Comparison of ENCODE assay signal across 17 cellular contexts in genomic region chr7:143511593-143512047, GRCh38. TPM values are rescaled to one million over a fixed set of nuclear protein-coding genes. Genes with fewer than 3 reads are reported as not detected.
DNase-seq lines count a peak whose midpoint lies in the region; ATAC-seq, FAIRE-seq and TF ChIP-seq lines count a peak whose summit lies in the region.
"Had no signal": no experiment of that assay in that cellular context is flagged by ENCODE, and none has a peak within 500 bp of the region (broad histone marks: within the 10 kb centered on the region; RNA-seq: fewer than 3 reads in every experiment).

No MANE protein-coding gene starts in this region.

- no peak overlapping the region for H3K9ac ChIP-seq in keratinocyte (ENCODE audit: control insufficient read depth, extremely low read depth, insufficient read depth, low read length)
- H3K9ac ChIP-seq in Karpas-422 (ENCODE audit: low read length): no peak overlapping the region
- H3K9ac ChIP-seq: BLaER1 had no signal

- no peaks in the 10 kb centered on the region for H3K79me2 ChIP-seq in GM23338 (replicated peaks; ENCODE audit: insufficient read depth)
- no peaks in the 10 kb centered on the region for H3K79me2 ChIP-seq in keratinocyte (ENCODE audit: control insufficient read depth, insufficient read depth, low read length)
- H3K79me2 ChIP-seq in Karpas-422 (ENCODE audit: low read length): no peaks in the 10 kb centered on the region

- CTCF ChIA-PET in WTC11 (lab: Charles Lee): interaction anchor here (1.0 kb wide), 1 partner anchor 166 kb away, joined by 3 read pairs; no protein-coding TSS in a partner anchor

- H3K27me3 ChIP-seq in GM23338 (ENCODE audit: insufficient read depth) (no peaks in the 10 kb centered on the region), keratinocyte (ENCODE audit: control insufficient read depth, extremely low read depth, insufficient read depth, low read length) (no peaks in the 10 kb centered on the region), spleen (replicated peaks in 1 of 7) (peaks cover 0 to 8% (median 0%) of the 10 kb centered on the region in 7 donors), Karpas-422 (ENCODE audit: low read length) (no peaks in the 10 kb centered on the region), psoas muscle (ENCODE audit: insufficient read depth in 3 of 3, low read length in 2 of 3) (peaks cover 0 to 5% (median 3%) of the 10 kb centered on the region in 3 donors)
- H3K27me3 ChIP-seq: BLaER1 had no signal

- 77 to 91% (median 83%) methylated on average over 21 to 23 of the region's 23 CpGs for whole genome bisulfite sequencing in spleen, 5 donors
- WGBS in psoas muscle, 3 donors: 73 to 91% (median 75%) methylated on average over 20 to 23 of the region's 23 CpGs

- no peak for FAIRE-seq in keratinocyte (lab: Jason Lieb, UNC)
- FAIRE-seq: H54, RCC 7860 had no signal

- H3K36me3 Mint-ChIP-seq in GM23338 (ENCODE audit: low read depth): no peaks in the 10 kb centered on the region
- H3K36me3 Mint-ChIP-seq in WTC11: no peaks in the 10 kb centered on the region
- H3K36me3 Mint-ChIP-seq: CD8-positive, alpha-beta memory T cell had no signal

- H3K27me3 Mint-ChIP-seq in GM23338 (ENCODE audit: insufficient read depth, low read depth, poor library complexity) (peaks cover 2% of the 10 kb centered on the region), WTC11 (ENCODE audit: low read depth) (no peaks in the 10 kb centered on the region)

- H3F3A ChIP-seq in GM23338 (replicated peaks; ENCODE audit: low read depth): 0 out of 2 replicates have a peak, but pooled peaks cover 2% of the 10 kb centered on the region

- POLR2A ChIA-PET in WTC11 (lab: Charles Lee): no interaction called here

- no peaks in the 10 kb centered on the region for H3K9me3 ChIP-seq in keratinocyte (ENCODE audit: control insufficient read depth, low read depth, low read length)
- H3K9me3 ChIP-seq in spleen: no peaks in the 10 kb centered on the region
- H3K9me3 ChIP-seq in Karpas-422 (ENCODE audit: low read length): no peaks in the 10 kb centered on the region
- no peaks in the 10 kb centered on the region for H3K9me3 ChIP-seq in psoas muscle

- H3K4me1 Mint-ChIP-seq in GM23338 (peaks cover 4% of the 10 kb centered on the region), WTC11 (peaks cover 9% of the 10 kb centered on the region)
- H3K4me1 Mint-ChIP-seq: CD8-positive, alpha-beta memory T cell had no signal

- H3K4me3 ChIP-seq in GM23338 (no peak overlapping the region), keratinocyte (ENCODE audit: control insufficient read depth in 2 of 3, extremely low read depth in 1 of 3, insufficient read depth in 2 of 3, low read depth in 1 of 3, low read length in 3 of 3) (peak overlapping the region in 1 of 3 experiments; percentile 5), spleen (no peak overlapping the region), Karpas-422 (ENCODE audit: low read length) (no peak overlapping the region), psoas muscle (no peak overlapping the region)
- H3K4me3 ChIP-seq: BLaER1 had no signal

- H3K4me1 ChIP-seq in GM23338 (ENCODE audit: insufficient read depth): no peaks in the 10 kb centered on the region
- H3K4me1 ChIP-seq in keratinocyte (ENCODE audit: control insufficient read depth, extremely low read depth, insufficient read depth, low read length): peaks cover 22% of the 10 kb centered on the region
- no peaks in the 10 kb centered on the region for H3K4me1 ChIP-seq in spleen
- H3K4me1 ChIP-seq in Karpas-422 (ENCODE audit: low read length): no peaks in the 10 kb centered on the region
- H3K4me1 ChIP-seq in psoas muscle: no peaks in the 10 kb centered on the region
- H3K4me1 ChIP-seq: BLaER1 had no signal

- no peaks in the 10 kb centered on the region for H3K9me1 ChIP-seq in keratinocyte (ENCODE audit: control insufficient read depth, extremely low read depth, insufficient read depth, low read length)

- no peaks in the 10 kb centered on the region for H3K9me3 Mint-ChIP-seq in GM23338
- no peaks in the 10 kb centered on the region for H3K9me3 Mint-ChIP-seq in WTC11
- H3K9me3 Mint-ChIP-seq: CD8-positive, alpha-beta memory T cell had no signal

- H2AFZ ChIP-seq in GM23338: no peak overlapping the region
- H2AFZ ChIP-seq in keratinocyte (ENCODE audit: control insufficient read depth, low read length): no peak overlapping the region
- H2AFZ ChIP-seq in Karpas-422 (ENCODE audit: low read length): no peak overlapping the region

- no peak for TF ChIP-seq POLR2A in spleen (IDR thresholded peaks at IDR 0.05)

- H3K4me2 ChIP-seq in GM23338 (no peak overlapping the region), keratinocyte (ENCODE audit: control insufficient read depth, extremely low read depth, insufficient read depth, low read depth, low read length) (peak overlapping the region; percentile 9), Karpas-422 (ENCODE audit: low read depth, low read length, poor library complexity, severe bottlenecking) (no peak overlapping the region)
- H3K4me2 ChIP-seq: BLaER1 had no signal

- no peak overlapping the region for H3K4me3 Mint-ChIP-seq in GM23338
- H3K4me3 Mint-ChIP-seq in WTC11: no peak overlapping the region
- H3K4me3 Mint-ChIP-seq: CD8-positive, alpha-beta memory T cell had no signal

- H3K36me3 ChIP-seq in GM23338 (ENCODE audit: insufficient read depth): no peaks in the 10 kb centered on the region
- H3K36me3 ChIP-seq in keratinocyte (ENCODE audit: control insufficient read depth in 2 of 2, extremely low read depth in 1 of 2, insufficient read depth in 2 of 2, low read length in 2 of 2): no peaks in the 10 kb centered on the region
- H3K36me3 ChIP-seq in spleen: no peaks in the 10 kb centered on the region
- H3K36me3 ChIP-seq in Karpas-422 (ENCODE audit: insufficient read depth, low read length): no peaks in the 10 kb centered on the region
- H3K36me3 ChIP-seq in psoas muscle (ENCODE audit: insufficient read depth in 1 of 2, low read depth in 1 of 2): no peaks in the 10 kb centered on the region
- H3K36me3 ChIP-seq: BLaER1 had no signal

- dilution Hi-C loops in keratinocyte (cut with MboI; ENCODE audit: extremely low pct_ligation_motif_present, low sequenced_read_pairs): no loop called here

- TF ChIP-seq CTCF in GM23338 (conservative IDR thresholded peaks at IDR 0.05; ENCODE audit: low read depth in 2 of 2) (no peak), WTC11 (IDR thresholded peaks at IDR 0.05) (no peak), keratinocyte (optimal IDR thresholded peaks at IDR 0.05 in 1 of 3, IDR thresholded peaks at IDR 0.05 in 1 of 3, conservative IDR thresholded peaks at IDR 0.05 in 1 of 3; ENCODE audit: extremely low read depth in 1 of 3, insufficient read depth in 2 of 3, low read length in 3 of 3) (no peak), spleen (IDR thresholded peaks at IDR 0.05 in 8 of 11, conservative IDR thresholded peaks at IDR 0.05 in 3 of 11) (no peak), psoas muscle (IDR thresholded peaks at IDR 0.05) (no peak)

- intact Hi-C loops in spleen (cut with DNase I; ENCODE audit: low total_unique reads) (no loop called here), psoas muscle (cut with DNase I) (no loop called here)

- no peaks in the 10 kb centered on the region for H3K9me2 ChIP-seq in GM23338 (ENCODE audit: insufficient read depth)
- no peaks in the 10 kb centered on the region for H3K9me2 ChIP-seq in Karpas-422 (replicated peaks; ENCODE audit: insufficient read depth, low read length)

- H4K20me1 ChIP-seq in GM23338 (replicated peaks; ENCODE audit: insufficient read depth): no peaks in the 10 kb centered on the region
- H4K20me1 ChIP-seq in keratinocyte (ENCODE audit: control insufficient read depth, extremely low read depth, insufficient read depth, low read length): no peaks in the 10 kb centered on the region
- no peaks in the 10 kb centered on the region for H4K20me1 ChIP-seq in Karpas-422 (ENCODE audit: insufficient read depth, low read depth, low read length)
- H4K20me1 ChIP-seq: BLaER1 had no signal

- DNase-seq in GM23338 (ENCODE audit: low spot score) (no peak), WTC11 (ENCODE audit: low spot score) (no peak), keratinocyte (ENCODE audit: low read depth, low spot score) (no peak), spleen (peak; percentile 63), Karpas-422 (no peak), HCEC 1CT (no peak), psoas muscle (no peak)
- DNase-seq: CD8-positive, alpha-beta memory T cell; DMS 273 treated with DMSO at 0.1 percent for 48 hours; EL; NCI-H2029 treated with DMSO at 0.1 percent for 48 hours; NCI-H510A treated with DMSO at 0.1 percent for 48 hours had no signal

- H3K27ac Mint-ChIP-seq in GM23338: no peak overlapping the region
- H3K27ac Mint-ChIP-seq in WTC11: no peak overlapping the region
- H3K27ac Mint-ChIP-seq: CD8-positive, alpha-beta memory T cell had no signal

- ATAC-seq in GM23338 (peak; percentile 59; the same call in 2 of the 3 replicates), WTC11 (peak; percentile 75), psoas muscle (no peak)

- H3K27ac ChIP-seq in GM23338 (ENCODE audit: low read depth): no peak overlapping the region
- no peak overlapping the region for H3K27ac ChIP-seq in keratinocyte (ENCODE audit: control insufficient read depth, insufficient read depth, low read length)
- no peak overlapping the region for H3K27ac ChIP-seq in spleen
- H3K27ac ChIP-seq in Karpas-422 (ENCODE audit: low read length): no peak overlapping the region
- H3K27ac ChIP-seq in psoas muscle: no peak overlapping the region
- H3K27ac ChIP-seq: BLaER1 had no signal

RNA-seq across cellular contexts. Expression of gene TAS2R41, which starts 33.9 kb away (rescaled TPM):
- total RNA-seq in GM23338 (2014; rRNA removed; shearing (Covaris generic)): 1.2 and 2.9 TPM in 2 replicates
- polyA plus RNA-seq in GM23338 (2016; fragmentation: Nextera tagmentation; extraction: Ambion mirVana) (not detected in 2 replicates), keratinocyte (not detected in 3 replicates), spleen (not detected), psoas muscle (not detected)
- total RNA-seq in WTC11 (2021) (0.31 to 0.44 TPM in 2 of 3 replicates, not detected in the other), spleen (under 1 TPM in 3 of 7 donors, not detected in 4; 0.41 to 0.95 (median 0.55) TPM), psoas muscle (not detected)
- not detected for polyA plus RNA-seq in keratinocyte (2011; ENCODE audit: low read depth)
- polyA plus RNA-seq in keratinocyte (2011; cell fraction: cytosol; rRNA removed): not detected in 2 replicates
- 0.27 and 0.45 TPM in 2 replicates for polyA plus RNA-seq in keratinocyte (2011; cell fraction: nucleus; rRNA removed)
- not detected in 2 replicates for polyA plus RNA-seq in keratinocyte (2012; ENCODE audit: low replicate concordance)
- polyA minus RNA-seq in keratinocyte: 1.0 to 1.2 TPM in 2 of 3 replicates, not detected in the other
- polyA minus RNA-seq in keratinocyte (2011; cell fraction: cytosol; rRNA and poly(A)+ RNA removed): not detected
- polyA minus RNA-seq in keratinocyte (2011; cell fraction: nucleus; rRNA and poly(A)+ RNA removed): 0.84 and 1.9 TPM in 2 replicates
- total RNA-seq in Karpas-422 (2014; rRNA removed; shearing (Covaris generic); ENCODE audit: low replicate concordance): not detected in 2 replicates
- total RNA-seq: CD8-positive, alpha-beta memory T cell; LHCN-M2 had no signal
- polyA plus RNA-seq: AG04450; CD8-positive, alpha-beta memory T cell had no signal

RNA-seq across cellular contexts. Expression of gene CTAGE15, which starts 60.0 kb away (rescaled TPM):
- total RNA-seq in GM23338 (2014; rRNA removed; shearing (Covaris generic)): 1.6 and 2.9 TPM in 2 replicates
- polyA plus RNA-seq in GM23338 (2016; fragmentation: Nextera tagmentation; extraction: Ambion mirVana) (0.10 TPM in 1 of 2 replicates, not detected in the other), keratinocyte (0.61 to 1.4 TPM (median 0.97 TPM) in 3 replicates), spleen (under 1 TPM in 2 of 3 donors, not detected in 1; 0.09 to 0.11 TPM), psoas muscle (not detected)
- total RNA-seq in WTC11 (2021) (2.4 to 3.0 TPM (median 2.9 TPM) in 3 replicates), spleen (1 to 10 TPM in 2 of 7 donors, under 1 TPM in 2, not detected in 3; 0.13 to 2.8 (median 1.0) TPM), psoas muscle (under 1 TPM in 1 of 4 donors, not detected in 3; 0.22 TPM)
- 4.2 TPM for polyA plus RNA-seq in keratinocyte (2011; ENCODE audit: low read depth)
- 0.45 and 0.92 TPM in 2 replicates for polyA plus RNA-seq in keratinocyte (2011; cell fraction: cytosol; rRNA removed)
- 2.9 and 3.8 TPM in 2 replicates for polyA plus RNA-seq in keratinocyte (2011; cell fraction: nucleus; rRNA removed)
- polyA plus RNA-seq in keratinocyte (2012; ENCODE audit: low replicate concordance): 0.92 and 1.8 TPM in 2 replicates
- polyA minus RNA-seq in keratinocyte: 1.2 TPM in 1 of 3 replicates, not detected in the others
- not detected for polyA minus RNA-seq in keratinocyte (2011; cell fraction: cytosol; rRNA and poly(A)+ RNA removed)
- 1.5 and 3.3 TPM in 2 replicates for polyA minus RNA-seq in keratinocyte (2011; cell fraction: nucleus; rRNA and poly(A)+ RNA removed)
- not detected in 2 replicates for total RNA-seq in Karpas-422 (2014; rRNA removed; shearing (Covaris generic); ENCODE audit: low replicate concordance)
- polyA plus RNA-seq: AG04450 had no signal

Comparison
In these comparisons a context has a peak if more than half of its experiments do, and no peak if none do; other contexts are left out.
1. ATAC-seq: peak in GM23338 (single experiment) and WTC11 (single experiment); none in psoas muscle (0 of 4).